23 cellular contexts compared by ENCODE assay signal in the genomic region with DNA sequence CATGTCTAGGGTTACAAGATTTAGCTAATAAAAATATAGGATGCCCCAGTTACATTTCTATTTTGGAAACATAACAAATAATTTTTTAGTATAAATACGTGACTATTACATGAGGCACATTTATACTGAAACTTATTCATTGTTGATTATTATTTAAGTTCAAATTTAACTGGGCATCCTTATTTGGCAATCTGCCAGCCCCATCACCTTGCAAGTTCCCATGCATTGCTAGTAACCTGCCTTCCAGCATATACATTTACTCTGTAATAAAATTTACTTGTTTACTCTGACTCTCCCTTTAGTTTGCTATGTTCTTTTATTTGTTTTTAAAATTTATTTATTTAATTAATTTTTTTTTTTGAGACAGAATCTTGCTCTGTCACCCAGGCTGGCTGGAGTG.
"Had no signal": no experiment of that assay in that cellular context is flagged by ENCODE, and none has a peak within 500 bp of the region (broad histone marks: within the 10 kb centered on the region; RNA-seq: fewer than 3 reads in every experiment).

No MANE protein-coding gene starts in this region.

- H3K27ac ChIP-seq: colonic mucosa, epithelial cell of prostate, esophagus squamous epithelium, gastrocnemius medialis, heart right ventricle, left lung, lower lobe of right lung had no signal

- H3K4me3 Mint-ChIP-seq: dendritic cell treated with granulocyte-macrophage colony-stimulating factor and Interleukin-4, amounts not matched to agents 40 ng/mL and 50 ng/mL, for 4 days; effector memory CD8-positive, alpha-beta T cell; endodermal cell; memory B cell; naive thymus-derived CD4-positive, alpha-beta T cell had no signal

- DNase-seq: colonic mucosa; cortex of kidney; effector CD8-positive, alpha-beta T cell; effector memory CD8-positive, alpha-beta T cell; endodermal cell; esophagus squamous epithelium; foreskin fibroblast; foreskin melanocyte; gastrocnemius medialis; glutamatergic neuron; head of caudate nucleus; heart right ventricle; hippocampal formation; left cardiac atrium; left ventricle myocardium superior; lower lobe of right lung; mesendoderm; midbrain; naive thymus-derived CD4-positive, alpha-beta T cell had no signal

- H3K27me3 Mint-ChIP-seq: dendritic cell treated with granulocyte-macrophage colony-stimulating factor and Interleukin-4, amounts not matched to agents 40 ng/mL and 50 ng/mL, for 4 days; effector memory CD8-positive, alpha-beta T cell; memory B cell; naive thymus-derived CD4-positive, alpha-beta T cell had no signal

- H3K4me1 Mint-ChIP-seq: endodermal cell; naive thymus-derived CD4-positive, alpha-beta T cell had no signal

- H3K4me1 ChIP-seq: colonic mucosa, esophagus squamous epithelium, gastrocnemius medialis, heart right ventricle, left lung, lower lobe of right lung had no signal

- H3K9me3 Mint-ChIP-seq: endodermal cell, memory B cell had no signal

- H3K36me3 ChIP-seq: colonic mucosa, esophagus squamous epithelium, gastrocnemius medialis, heart right ventricle, left lung, lower lobe of right lung had no signal

- H3K36me3 Mint-ChIP-seq: memory B cell; naive thymus-derived CD4-positive, alpha-beta T cell had no signal

- H3K27me3 ChIP-seq: colonic mucosa, esophagus squamous epithelium, gastrocnemius medialis, heart right ventricle, left lung had no signal

- H3K27ac Mint-ChIP-seq: dendritic cell treated with granulocyte-macrophage colony-stimulating factor and Interleukin-4, amounts not matched to agents 40 ng/mL and 50 ng/mL, for 4 days; effector memory CD8-positive, alpha-beta T cell; endodermal cell; memory B cell; naive thymus-derived CD4-positive, alpha-beta T cell had no signal

- H3K9me3 ChIP-seq: colonic mucosa, esophagus squamous epithelium, gastrocnemius medialis, left lung, lower lobe of right lung had no signal

- H3K4me3 ChIP-seq: colonic mucosa, esophagus squamous epithelium, gastrocnemius medialis, heart right ventricle, left lung, lower lobe of right lung had no signal
